Comparison of ENCODE assay signal across 8 cellular contexts in genomic region chr7:66994051-66994450, GRCh38. TPM values are rescaled to one million over a fixed set of nuclear protein-coding genes. Genes with fewer than 3 reads are reported as not detected.
DNase-seq lines count a peak whose midpoint lies in the region; ATAC-seq and TF ChIP-seq lines count a peak whose summit lies in the region.
"Not testable (repeated sequence)": the region's sequence is repeated elsewhere in the genome, so short reads cannot be mapped to it uniquely, and the experiment has no call there.

No MANE protein-coding gene starts in this region.

- intact Hi-C loops in HCT116 (cut with micrococcal nuclease), result loop anchor here (2.0 to 10.0 kb wide), 2 partner anchors 149 to 969 kb away; no protein-coding TSS in a partner anchor
- intact Hi-C loops in colonic mucosa (cut with DNase I), result loop anchor here (10.0 kb wide), 2 partner anchors 49 to 149 kb away; no protein-coding TSS in a partner anchor
- intact Hi-C loops in left ventricle myocardium inferior (cut with micrococcal nuclease), result not testable (repeated sequence)

- H3K36me3 Mint-ChIP-seq in nephron (ENCODE audit: low read depth), result peaks cover 21% of the 10 kb centered on the region
- H3K36me3 Mint-ChIP-seq in stimulated activated effector memory CD8-positive, alpha-beta T cell treated with anti-CD3 and anti-CD28 coated beads, Interleukin-12 subunit alpha, Interleukin-12 subunit beta, amount 100 ng/mL, for 72 hours, result peaks cover 84% of the 10 kb centered on the region

- not testable (repeated sequence) for H3K36me3 ChIP-seq in HCT116 (ENCODE audit: control insufficient read depth in 1 of 2, insufficient read depth in 2 of 2, low read length in 2 of 2); colonic mucosa
- H3K36me3 ChIP-seq in left ventricle myocardium inferior, result peaks cover 48% of the 10 kb centered on the region

- H3K27me3 Mint-ChIP-seq in nephron (ENCODE audit: low read depth), result not testable (repeated sequence)

- H3K4me2 ChIP-seq in HCT116 (ENCODE audit: low read length), result peak overlapping the region; percentile 79

- not testable (repeated sequence) for DNase-seq in AG04449 (ENCODE audit: low read depth, low spot score); HCT116 (ENCODE audit: low read depth, low spot score); RWPE1 (ENCODE audit: low spot score); colonic mucosa; left ventricle myocardium inferior; stimulated activated effector memory CD8-positive, alpha-beta T cell treated with anti-CD3 and anti-CD28 coated beads, Interleukin-12 subunit alpha, Interleukin-12 subunit beta, amount 100 ng/mL, for 72 hours (ENCODE audit: low spot score in 2 of 2)
- peak; percentile 9 for DNase-seq in activated effector memory CD4-positive, alpha-beta T cell treated with anti-CD3 and anti-CD28 coated beads, Interleukin-2, amount 50 U/mL, for 16 hours

- not testable (repeated sequence) for ATAC-seq in HCT116; stimulated activated effector memory CD8-positive, alpha-beta T cell treated with anti-CD3 and anti-CD28 coated beads, Interleukin-12 subunit alpha, Interleukin-12 subunit beta, amount 100 ng/mL, for 72 hours

- RAD21 ChIA-PET in HCT116 (lab: Charles Lee; ENCODE audit: low non-redundant PET in 1 of 2, low total read pairs in 2 of 2, uncharacterized antibody in 2 of 2, unreplicated experiment in 2 of 2), result not testable (repeated sequence)

- H3K27ac ChIP-seq in HCT116 (ENCODE audit: low read depth, low read length), result not testable (repeated sequence)
- H3K27ac ChIP-seq in RWPE1 (peak overlapping the region; percentile 95), colonic mucosa (peak overlapping the region; percentile 86), left ventricle myocardium inferior (replicated peaks) (peak overlapping the region; percentile 99)

- TSS peak; percentile 61 for BruUV-seq in HCT116 (replicated peaks; lab: Mats Ljungman, UMichigan)

- H3K79me2 ChIP-seq in HCT116 (ENCODE audit: insufficient read depth, low read length), result peaks cover 31% of the 10 kb centered on the region

- not testable (repeated sequence) for H4K20me1 ChIP-seq in HCT116 (ENCODE audit: insufficient read depth)

- H3K9ac ChIP-seq in HCT116 (ENCODE audit: low read length) (peak overlapping the region; percentile 75; the same call in 1 of the 2 replicates), colonic mucosa (ENCODE audit: low read depth in 2 of 2, low read length in 2 of 2) (peak overlapping the region in 1 of 2 donors; percentile 76)

- not testable (repeated sequence) for TF ChIP-seq CTCF in AG04449 (IDR thresholded peaks at IDR 0.05; ENCODE audit: insufficient read depth, low read length, missing control alignments); HCT116 (IDR thresholded peaks at IDR 0.05 in 2 of 3, conservative IDR thresholded peaks at IDR 0.05 in 1 of 3; ENCODE audit: borderline replicate concordance in 1 of 3, insufficient read depth in 1 of 3, low read depth in 2 of 3, low read length in 2 of 3); RWPE1 (conservative IDR thresholded peaks at IDR 0.05; ENCODE audit: low read depth); colonic mucosa (IDR thresholded peaks at IDR 0.05); left ventricle myocardium inferior (IDR thresholded peaks at IDR 0.05; ENCODE audit: borderline replicate concordance); nephron (IDR thresholded peaks at IDR 0.05; ENCODE audit: unreplicated experiment in 3 of 3)

- not testable (repeated sequence) for H3K4me1 Mint-ChIP-seq in nephron
- peaks cover 17% of the 10 kb centered on the region for H3K4me1 Mint-ChIP-seq in stimulated activated effector memory CD8-positive, alpha-beta T cell treated with anti-CD3 and anti-CD28 coated beads, Interleukin-12 subunit alpha, Interleukin-12 subunit beta, amount 100 ng/mL, for 72 hours

- H2AFZ ChIP-seq in HCT116 (ENCODE audit: low read depth, low read length, poor library complexity, severe bottlenecking), result not testable (repeated sequence)

- H3K9me3 ChIP-seq in HCT116 (ENCODE audit: control insufficient read depth in 1 of 2, insufficient read depth in 1 of 2, low read depth in 1 of 2, low read length in 2 of 2); colonic mucosa; left ventricle myocardium inferior (replicated peaks): not testable (repeated sequence)

- TF ChIP-seq RAD21 in HCT116 (IDR thresholded peaks at IDR 0.05; ENCODE audit: low read depth), result not testable (repeated sequence)

- peak overlapping the region; percentile 98 for H3K4me3 Mint-ChIP-seq in nephron
- H3K4me3 Mint-ChIP-seq in stimulated activated effector memory CD8-positive, alpha-beta T cell treated with anti-CD3 and anti-CD28 coated beads, Interleukin-12 subunit alpha, Interleukin-12 subunit beta, amount 100 ng/mL, for 72 hours, result peak overlapping the region; percentile 98

- H3K9me2 ChIP-seq in HCT116 (ENCODE audit: insufficient read depth), result not testable (repeated sequence)

- H3K27me3 ChIP-seq in HCT116 (ENCODE audit: insufficient read depth, low read length); colonic mucosa; left ventricle myocardium inferior (ENCODE audit: low read depth): not testable (repeated sequence)

- CTCF ChIA-PET in AG04449 (lab: Yijun Ruan, JAX); HCT116 (lab: Charles Lee); RWPE1 (lab: Yijun Ruan, JAX): not testable (repeated sequence)

- H3K27ac Mint-ChIP-seq in nephron, result peak overlapping the region; percentile 97 to 100 (median 99)
- peak overlapping the region; percentile 100 for H3K27ac Mint-ChIP-seq in stimulated activated effector memory CD8-positive, alpha-beta T cell treated with anti-CD3 and anti-CD28 coated beads, Interleukin-12 subunit alpha, Interleukin-12 subunit beta, amount 100 ng/mL, for 72 hours

- POLR2A ChIA-PET in AG04449 (lab: Yijun Ruan, JAX); HCT116 (lab: Charles Lee); RWPE1 (lab: Yijun Ruan, JAX; ENCODE audit: low non-redundant PET): not testable (repeated sequence)

- H3K4me3 ChIP-seq in AG04449 (ENCODE audit: low read depth, low read length) (peak overlapping the region; percentile 71), HCT116 (replicated peaks in 1 of 2; ENCODE audit: low read depth in 1 of 2, low read length in 2 of 2) (peak overlapping the region; percentile 62 to 71), colonic mucosa (peak overlapping the region; percentile 53), left ventricle myocardium inferior (peak overlapping the region; percentile 89)

- H3K4me1 ChIP-seq in HCT116 (ENCODE audit: control insufficient read depth in 1 of 2, insufficient read depth in 2 of 2, low read length in 2 of 2); colonic mucosa: not testable (repeated sequence)
- peaks cover 47% of the 10 kb centered on the region for H3K4me1 ChIP-seq in left ventricle myocardium inferior

- H3K9me3 Mint-ChIP-seq in nephron; stimulated activated effector memory CD8-positive, alpha-beta T cell treated with anti-CD3 and anti-CD28 coated beads, Interleukin-12 subunit alpha, Interleukin-12 subunit beta, amount 100 ng/mL, for 72 hours: not testable (repeated sequence)

- not testable (repeated sequence) for TF ChIP-seq POLR2A in HCT116 (IDR thresholded peaks at IDR 0.05; ENCODE audit: borderline replicate concordance, extremely low read depth, insufficient read depth, insufficient read length)

RNA-seq across cellular contexts. Expression of gene SBDS, which starts 1.3 kb away (rescaled TPM):
- 50.1 TPM for total RNA-seq in HCT116 (2021; ENCODE audit: unreplicated experiment)
- polyA plus RNA-seq in HCT116 (2012), result 37.4 and 41.0 TPM in 2 replicates
- total RNA-seq in colonic mucosa, result 100 to 1,000 TPM; 102 to 112 TPM
- total RNA-seq in left ventricle myocardium inferior, result 211 TPM

RNA-seq across cellular contexts. Expression of gene TYW1, which starts 2.6 kb away (rescaled TPM):
- total RNA-seq in HCT116 (2021; ENCODE audit: unreplicated experiment), result 16.6 TPM
- polyA plus RNA-seq in HCT116 (2012), result 8.9 and 9.6 TPM in 2 replicates
- 10 to 100 TPM; 15.5 to 16.2 TPM for total RNA-seq in colonic mucosa
- 11.1 TPM for total RNA-seq in left ventricle myocardium inferior
